In genomic region chr5:75828029-75828428, GRCh38 we compare ENCODE assay signal across 32 cellular contexts.
"Had no signal": no experiment of that assay in that cellular context is flagged by ENCODE, and none has a peak within 500 bp of the region (broad histone marks: within the 10 kb centered on the region; RNA-seq: fewer than 3 reads in every experiment).

No MANE protein-coding gene starts in this region.

- H3K4me2 ChIP-seq: smooth muscle cell had no signal

- H3K27ac ChIP-seq: neutrophil, parathyroid adenoma, psoas muscle, right lobe of liver, sigmoid colon, skin epidermis, spleen, stomach, thoracic aorta, thyroid gland, tibial nerve, upper lobe of left lung, vagina had no signal

- H3K9me3 Mint-ChIP-seq: natural killer cell; neural crest cell; stimulated activated memory B cell treated with anti-CD40 and anti-IgM and Interleukin-4, amounts not matched to agents 10 μg/mL and 1 μg/mL and 100 μg/mL, for 72 hours; stimulated activated naive CD8-positive, alpha-beta T cell treated with anti-CD3 and anti-CD28 coated beads, Interleukin-15, Interleukin-2, amounts not matched to agents 100 ng/mL and 50 ng/mL, for 24 hours had no signal

- H3K4me1 ChIP-seq: parathyroid adenoma, psoas muscle, right lobe of liver, sigmoid colon, spleen, stomach, thyroid gland, tibial nerve, upper lobe of left lung, vagina had no signal

- H3K9me3 ChIP-seq: neutrophil, psoas muscle, right lobe of liver, sigmoid colon, spleen, stomach, thoracic aorta, thyroid gland, upper lobe of left lung, vagina had no signal

- H3K27me3 ChIP-seq: neutrophil, right lobe of liver, sigmoid colon, stomach, thyroid gland, tibial nerve, upper lobe of left lung, vagina had no signal

- H3K4me1 Mint-ChIP-seq: naive thymus-derived CD4-positive, alpha-beta T cell; natural killer cell; nephron; neural crest cell had no signal

- H3K36me3 ChIP-seq: neutrophil, right lobe of liver, sigmoid colon, spleen, stomach, thoracic aorta, thyroid gland, tibial nerve, upper lobe of left lung, vagina had no signal

- H3K27ac Mint-ChIP-seq: naive thymus-derived CD4-positive, alpha-beta T cell; natural killer cell; nephron; progenitor cell of endocrine pancreas; stimulated activated memory B cell treated with anti-CD40 and anti-IgM and Interleukin-4, amounts not matched to agents 10 μg/mL and 1 μg/mL and 100 μg/mL, for 72 hours; stimulated activated naive CD8-positive, alpha-beta T cell treated with anti-CD3 and anti-CD28 coated beads, Interleukin-15, Interleukin-2, amounts not matched to agents 100 ng/mL and 50 ng/mL, for 24 hours had no signal

- H3K36me3 Mint-ChIP-seq: naive thymus-derived CD4-positive, alpha-beta T cell; natural killer cell; stimulated activated memory B cell treated with anti-CD40 and anti-IgM and Interleukin-4, amounts not matched to agents 10 μg/mL and 1 μg/mL and 100 μg/mL, for 72 hours had no signal

- ATAC-seq: naive thymus-derived CD4-positive, alpha-beta T cell; natural killer cell; psoas muscle; right cardiac atrium; right lobe of liver; stimulated activated memory B cell treated with anti-CD40 and anti-IgM and Interleukin-4, amounts not matched to agents 10 μg/mL and 1 μg/mL and 100 μg/mL, for 72 hours had no signal

- H3K4me3 ChIP-seq: psoas muscle, right lobe of liver, sigmoid colon, skin epidermis, smooth muscle cell, spleen, stomach, thoracic aorta, thyroid gland, tibial nerve, upper lobe of left lung, vagina had no signal

- H3K79me2 ChIP-seq: parathyroid adenoma had no signal

- FAIRE-seq: urothelium cell line had no signal

- DNase-seq: naive thymus-derived CD4-positive, alpha-beta T cell; natural killer cell; nucleus accumbens; posterior cingulate gyrus; psoas muscle; right cardiac atrium; right lobe of liver; sigmoid colon; spleen; stimulated activated CD4-positive, alpha-beta T cell treated with anti-CD3 and anti-CD28 coated beads, Interleukin-12 subunit alpha, Interleukin-12 subunit beta, amount 100 ng/mL, for 4 hours; stimulated activated CD4-positive, alpha-beta T cell treated with anti-CD3 and anti-CD28 coated beads, Interleukin-1b, Interleukin-23, amount 100 ng/mL, for 48 hours; stimulated activated CD4-positive, alpha-beta T cell treated with anti-CD3 and anti-CD28 coated beads, Interleukin-4, amount 100 ng/mL, for 1 hour; stimulated activated CD4-positive, alpha-beta T cell treated with anti-CD3 and anti-CD28 coated beads, Interleukin-4, amount 100 ng/mL, for 4 hours; stimulated activated CD8-positive, alpha-beta memory T cell treated with anti-CD3 and anti-CD28 coated beads, Interleukin-4, amount 100 ng/mL, for 48 hours; stimulated activated naive CD4-positive, alpha-beta T cell treated with Interleukin-2 at 50 U/mL for 16 hours; stomach; thyroid gland; trophoblast cell; upper lobe of left lung had no signal

- H2AFZ ChIP-seq: parathyroid adenoma had no signal

- H3K27me3 Mint-ChIP-seq: stimulated activated memory B cell treated with anti-CD40 and anti-IgM and Interleukin-4, amounts not matched to agents 10 μg/mL and 1 μg/mL and 100 μg/mL, for 72 hours had no signal

- H3K9ac ChIP-seq: parathyroid adenoma had no signal

- H3K4me3 Mint-ChIP-seq: naive thymus-derived CD4-positive, alpha-beta T cell; natural killer cell; nephron; neural crest cell; stimulated activated memory B cell treated with anti-CD40 and anti-IgM and Interleukin-4, amounts not matched to agents 10 μg/mL and 1 μg/mL and 100 μg/mL, for 72 hours; stimulated activated naive CD8-positive, alpha-beta T cell treated with anti-CD3 and anti-CD28 coated beads, Interleukin-15, Interleukin-2, amounts not matched to agents 100 ng/mL and 50 ng/mL, for 24 hours had no signal
